8 cellular contexts compared by ENCODE assay signal in genomic region chr15:32651229-32651837, GRCh38. TPM values are rescaled to one million over a fixed set of nuclear protein-coding genes. Genes with fewer than 3 reads are reported as not detected.
A peak's percentile ranks its signal among the peaks of the same experiment; 100 is the strongest.
DNase-seq lines count a peak whose midpoint lies in the region; ATAC-seq and TF ChIP-seq lines count a peak whose summit lies in the region.

No MANE protein-coding gene starts in this region.

- H3K27me3 ChIP-seq in PC-9 (ENCODE audit: insufficient read depth, low read depth) = no peaks in the 10 kb centered on the region

- H3K9me3 ChIP-seq in PC-9 (ENCODE audit: insufficient read depth, low read depth) = no peaks in the 10 kb centered on the region

- no peak overlapping the region for H3K4me3 ChIP-seq in PC-9

- H3K4me1 Mint-ChIP-seq in glutamatergic neuron (ENCODE audit: low read depth, unreplicated experiment) = no peaks in the 10 kb centered on the region

- peak overlapping the region; percentile 72 for H2AFZ ChIP-seq in PC-9

- peak overlapping the region; percentile 73 for H3K4me2 ChIP-seq in PC-9

- no peaks in the 10 kb centered on the region for H3K36me3 ChIP-seq in PC-9 (ENCODE audit: low read depth)

- H3K36me3 Mint-ChIP-seq in glutamatergic neuron (ENCODE audit: unreplicated experiment) = no peaks in the 10 kb centered on the region

- no peaks in the 10 kb centered on the region for H4K20me1 ChIP-seq in PC-9 (ENCODE audit: insufficient read depth)

- H3K9me3 Mint-ChIP-seq in glutamatergic neuron (ENCODE audit: unreplicated experiment) = no peaks in the 10 kb centered on the region

- peak; percentile 92 for TF ChIP-seq CTCF in PC-9 (conservative IDR thresholded peaks at IDR 0.05)
- peak; percentile 88 for TF ChIP-seq CTCF in glutamatergic neuron (IDR thresholded peaks at IDR 0.05; ENCODE audit: partially characterized antibody, unreplicated experiment)
- no peak for TF ChIP-seq CTCF in omental fat pad (IDR thresholded peaks at IDR 0.05)

- CTCF ChIA-PET in PC-9 (lab: Charles Lee) = no interaction called here

- intact Hi-C loops in PC-9 (cut with micrococcal nuclease; ENCODE audit: unreplicated experiment) = loop anchor here (1.0 to 10.0 kb wide), 3 partner anchors 343 to 553 kb away; no protein-coding TSS in a partner anchor

- peaks cover 19% of the 10 kb centered on the region for H3K4me1 ChIP-seq in PC-9 (replicated peaks; ENCODE audit: insufficient read depth)

- DNase-seq in CD1c-positive myeloid dendritic cell (ENCODE audit: extremely low spot score) = peak; percentile 62
- DNase-seq in PC-9 = peak in 1 of 2 experiments; percentile 68
- peak; percentile 20 for DNase-seq in activated effector memory CD4-positive, alpha-beta T cell treated with Interleukin-2 at 50 U/mL for 16 hours
- peak; percentile 68 for DNase-seq in glutamatergic neuron
- peak; percentile 50 for DNase-seq in putamen (ENCODE audit: low spot score)
- DNase-seq in omental fat pad (ENCODE audit: low spot score) = no peak

- peak overlapping the region; percentile 84 for H3K27ac ChIP-seq in PC-9

- H3K27me3 Mint-ChIP-seq in glutamatergic neuron (ENCODE audit: unreplicated experiment) = peaks cover 2% of the 10 kb centered on the region

- H3K79me2 ChIP-seq in PC-9 (ENCODE audit: low read depth) = no peaks in the 10 kb centered on the region

- no peaks in the 10 kb centered on the region for H3K9me2 ChIP-seq in PC-9 (ENCODE audit: insufficient read depth)

- no TSS peak for BruUV-seq in PC-9 (replicated peaks; lab: Mats Ljungman, UMichigan)

- POLR2A ChIA-PET in PC-9 (lab: Charles Lee; ENCODE audit: unreplicated experiment) = no interaction called here

- H3K27ac Mint-ChIP-seq in glutamatergic neuron (ENCODE audit: unreplicated experiment) = no peak overlapping the region

- ATAC-seq in GM18867 (IDR thresholded peaks at IDR 0.05; ENCODE audit: unreplicated experiment) = peak; percentile 91
- ATAC-seq in HG03175 (IDR thresholded peaks at IDR 0.05; ENCODE audit: unreplicated experiment) = peak; percentile 81
- no peak for ATAC-seq in omental fat pad (ENCODE audit: low FRiP score)

- no peak overlapping the region for H3K4me3 Mint-ChIP-seq in glutamatergic neuron (ENCODE audit: unreplicated experiment)

- H3F3A ChIP-seq in PC-9 (ENCODE audit: insufficient read depth, low read depth) = peaks cover 6% of the 10 kb centered on the region; the same call in 1 of the 2 replicates

RNA-seq across cellular contexts. Expression of gene SCG5, which starts 9.8 kb away (rescaled TPM):
- 0.39 TPM in 1 of 2 replicates, not detected in the other for total RNA-seq in PC-9 (2021)
- 46.0 TPM for total RNA-seq in glutamatergic neuron (ENCODE audit: unreplicated experiment)
- total RNA-seq in omental fat pad = 1 to 10 TPM in 2 of 4 donors, not detected in 2; 2.1 to 3.4 TPM

RNA-seq across cellular contexts. Expression of gene ARHGAP11A, which starts 36.0 kb away (rescaled TPM):
- total RNA-seq in PC-9 (2021) (81.5 and 91.6 TPM in 2 replicates), glutamatergic neuron (ENCODE audit: unreplicated experiment) (8.9 TPM), omental fat pad (1 to 10 TPM; 1.1 to 6.7 (median 2.5) TPM)

RNA-seq across cellular contexts. Expression of gene GOLGA8N, which starts 58.1 kb away (rescaled TPM):
- total RNA-seq in PC-9 (2021) (1.6 and 2.4 TPM in 2 replicates), glutamatergic neuron (ENCODE audit: unreplicated experiment) (not detected), omental fat pad (10 to 100 TPM in 2 of 4 donors, 1 to 10 TPM in 2; 5.0 to 15.0 (median 9.9) TPM)

Comparison
In these comparisons a context has a peak if more than half of its experiments do, and no peak if none do; other contexts are left out.
1. CTCF ChIP-seq: peak in PC-9 (single experiment) and glutamatergic neuron (single experiment); none in omental fat pad (0 of 3).
2. RNA of gene SCG5, which starts 9.8 kb away (total RNA-seq): 46.0 TPM in glutamatergic neuron (single experiment); 2.1 to 3.4 TPM in omental fat pad and 0.39 TPM in PC-9; every median in the first group is over 10 times any median in the second.